9 cellular contexts compared by ENCODE assay signal in genomic region chr22:19874307-19875060, GRCh38. TPM values are rescaled to one million over a fixed set of nuclear protein-coding genes. Genes with fewer than 3 reads are reported as not detected.
DNase-seq lines count a peak whose midpoint lies in the region; ATAC-seq and TF ChIP-seq lines count a peak whose summit lies in the region.
"Had no signal": no experiment of that assay in that cellular context is flagged by ENCODE, and none has a peak within 500 bp of the region (broad histone marks: within the 10 kb centered on the region; RNA-seq: fewer than 3 reads in every experiment).

No MANE protein-coding gene starts in this region.

- H3K27me3 ChIP-seq in thyroid gland: no peaks in the 10 kb centered on the region

- no peaks in the 10 kb centered on the region for H3K36me3 ChIP-seq in thyroid gland

- peak in 1 of 2 donors; percentile 30 for TF ChIP-seq POLR2A in thyroid gland (IDR thresholded peaks at IDR 0.05)

- H3K9me3 ChIP-seq in thyroid gland: no peaks in the 10 kb centered on the region

- peaks cover 25 to 27% of the 10 kb centered on the region in 2 donors for H3K4me1 ChIP-seq in thyroid gland

- DNase-seq in activated gamma-delta T cell treated with Interleukin-2 at 50 U/mL for 16 hours (peak; percentile 29), activated gamma-delta T cell (lab: John Stamatoyannopoulos, UW) (no peak), left cardiac atrium (peak; percentile 56), thyroid gland (peak; percentile 96), inferior parietal cortex (ENCODE audit: extremely low spot score) (no peak), GM19238 (ENCODE audit: insufficient read length, low spot score) (no peak), NCI-H1694 treated with DMSO at 0.1 percent for 48 hours (lab: John Stamatoyannopoulos, UW) (no peak)
- peak; percentile 35 for DNase-seq in activated CD8-positive, alpha-beta memory T cell treated with anti-CD3 and anti-CD28 coated beads, Interleukin-2, amount 50 U/mL, for 4 hours
- DNase-seq: cortex of kidney had no signal

- intact Hi-C loops in left cardiac atrium (cut with DNase I) (no loop called here), thyroid gland (cut with DNase I) (no loop called here)

- 26 to 43% methylated on average over 9 to 11 of the region's 27 CpGs for WGBS in thyroid gland, 2 donors

- peak; percentile 26 to 48 for ATAC-seq in left cardiac atrium

- peak in 2 of 6 experiments; percentile 19 to 24 for TF ChIP-seq CTCF in thyroid gland (IDR thresholded peaks at IDR 0.05)

- no peak overlapping the region for H3K4me3 ChIP-seq in thyroid gland (replicated peaks in 1 of 3)

- H3K27ac ChIP-seq in thyroid gland: peak overlapping the region; percentile 20 to 81 (median 71)

RNA-seq across cellular contexts. Expression of gene GNB1L, which starts 19.8 kb away (rescaled TPM):
- total RNA-seq in left cardiac atrium (1 to 10 TPM; 2.5 to 4.5 TPM), thyroid gland (1 to 10 TPM; 1.8 to 5.1 (median 4.5) TPM)

RNA-seq across cellular contexts. Expression of gene RTL10, which starts 19.8 kb away (rescaled TPM):
- total RNA-seq in left cardiac atrium (1 to 10 TPM; 6.8 to 7.7 TPM), thyroid gland (10 to 100 TPM; 18.1 to 26.4 (median 23.7) TPM)

Comparison
In these comparisons a context has a peak if more than half of its experiments do, and no peak if none do; other contexts are left out.
1. DNase-seq: peak in activated gamma-delta T cell treated with Interleukin-2 at 50 U/mL for 16 hours (single experiment), activated CD8-positive, alpha-beta memory T cell treated with anti-CD3 and anti-CD28 coated beads, Interleukin-2, amount 50 U/mL, for 4 hours (single experiment), left cardiac atrium (single experiment) and thyroid gland (2 of 2); none in activated gamma-delta T cell (single experiment), inferior parietal cortex (single experiment), GM19238 (single experiment) and NCI-H1694 treated with DMSO at 0.1 percent for 48 hours (single experiment).